28 cellular contexts compared by ENCODE assay signal in genomic region chr20:17638835-17639407, GRCh38.
"Had no signal": no experiment of that assay in that cellular context is flagged by ENCODE, and none has a peak within 500 bp of the region (broad histone marks: within the 10 kb centered on the region; RNA-seq: fewer than 3 reads in every experiment).

No MANE protein-coding gene starts in this region.

- H3K4me1 ChIP-seq: SJSA1 had no signal

- H3K4me3 ChIP-seq: K562, Peyer's patch, SJSA1 had no signal

- H3K27me3 Mint-ChIP-seq: activated CD4-positive, alpha-beta T cell treated with anti-CD3 and anti-CD28 coated beads, Interleukin-2, amount 10 ng/mL, durations not matched to agents 24 days and 14 days; activated CD8-positive, alpha-beta memory T cell treated with anti-CD3 and anti-CD28 coated beads, Interleukin-2, amount 10 ng/mL, durations not matched to agents 7 days and 5 days; activated naive CD8-positive, alpha-beta T cell; activated T-helper 17 cell treated with anti-CD3 and anti-CD28 coated beads, Interleukin-2, amount 50 U/mL, for 72 hours had no signal

- H3K27me3 ChIP-seq: Peyer's patch, SJSA1 had no signal

- H3K9me3 Mint-ChIP-seq: activated CD4-positive, alpha-beta T cell treated with anti-CD3 and anti-CD28 coated beads, Interleukin-2, amount 10 ng/mL, durations not matched to agents 24 days and 14 days; activated naive CD4-positive, alpha-beta T cell treated with anti-CD3 and anti-CD28 coated beads for 36 hours; activated T-cell treated with anti-CD3 and anti-CD28 coated beads, Interleukin-2, amount 50 U/mL, for 4 hours; activated T-helper 17 cell treated with anti-CD3 and anti-CD28 coated beads, Interleukin-2, amount 50 U/mL, for 72 hours; T-helper 2 cell treated with Interferon-gamma antibody and Interleukin-4, amounts not matched to agents 5 μg/mL and 100 μg/mL, for 36 hours; WTC11 had no signal

- H3K27ac Mint-ChIP-seq: activated CD4-positive, alpha-beta T cell treated with anti-CD3 and anti-CD28 coated beads, Interleukin-2, amount 10 ng/mL, durations not matched to agents 24 days and 14 days; activated CD8-positive, alpha-beta memory T cell treated with anti-CD3 and anti-CD28 coated beads, Interleukin-2, amount 10 ng/mL, durations not matched to agents 7 days and 5 days; activated naive CD4-positive, alpha-beta T cell treated with anti-CD3 and anti-CD28 coated beads for 36 hours; activated naive CD8-positive, alpha-beta T cell; activated T-helper 17 cell treated with anti-CD3 and anti-CD28 coated beads, Interleukin-2, amount 50 U/mL, for 72 hours; T-helper 2 cell treated with Interferon-gamma antibody and Interleukin-4, amounts not matched to agents 5 μg/mL and 100 μg/mL, for 36 hours; WTC11 had no signal

- DNase-seq: activated CD4-positive, alpha-beta T cell treated with anti-CD3 and anti-CD28 coated beads, Interleukin-2, amount 10 ng/mL, durations not matched to agents 24 days and 14 days; activated CD4-positive, alpha-beta T cell treated with anti-CD3 and anti-CD28 coated beads, Interleukin-2, amount 50 U/mL, for 48 hours; activated CD4-positive, CD25-positive, alpha-beta regulatory T cell treated with anti-CD3 and anti-CD28 coated beads, Interleukin-2, amount 50 U/mL, for 72 hours; activated CD8-positive, alpha-beta memory T cell treated with anti-CD3 and anti-CD28 coated beads, Interleukin-2, amount 10 ng/mL, durations not matched to agents 7 days and 5 days; activated gamma-delta T cell; activated naive CD4-positive, alpha-beta T cell treated with anti-CD3 and anti-CD28 coated beads for 36 hours; activated T-cell treated with anti-CD3 and anti-CD28 coated beads, Interleukin-2, amount 50 U/mL, for 4 hours; amygdala; central memory CD4-positive, alpha-beta T cell; Karpas-422; MM.1S; NCI-H1105; NCI-H1436; NCI-H187; NCI-H2081; NCI-H510A treated with DMSO at 0.1 percent for 48 hours; NCI-H69; Peyer's patch; SHP77; SW 1271 had no signal

- H3K27ac ChIP-seq: Peyer's patch, RWPE1, SJSA1 had no signal

- H3K9me3 ChIP-seq: Peyer's patch had no signal

- ATAC-seq: activated CD8-positive, alpha-beta memory T cell treated with anti-CD3 and anti-CD28 coated beads, Interleukin-2, amount 10 ng/mL, durations not matched to agents 7 days and 5 days; activated T-cell treated with anti-CD3 and anti-CD28 coated beads, Interleukin-2, amount 50 U/mL, for 4 hours; activated T-helper 17 cell treated with anti-CD3 and anti-CD28 coated beads, Interleukin-2, amount 50 U/mL, for 72 hours; K562; SK-N-SH treated with all-trans-retinoic acid at 6 μM for 48 hours; WTC11 had no signal

- H3K36me3 Mint-ChIP-seq: activated CD8-positive, alpha-beta memory T cell treated with anti-CD3 and anti-CD28 coated beads, Interleukin-2, amount 10 ng/mL, durations not matched to agents 7 days and 5 days; activated naive CD8-positive, alpha-beta T cell had no signal

- FAIRE-seq: K562 had no signal

- H3K4me1 Mint-ChIP-seq: activated CD4-positive, alpha-beta T cell treated with anti-CD3 and anti-CD28 coated beads, Interleukin-2, amount 10 ng/mL, durations not matched to agents 24 days and 14 days; activated CD8-positive, alpha-beta memory T cell treated with anti-CD3 and anti-CD28 coated beads, Interleukin-2, amount 10 ng/mL, durations not matched to agents 7 days and 5 days; activated T-helper 17 cell treated with anti-CD3 and anti-CD28 coated beads, Interleukin-2, amount 50 U/mL, for 72 hours had no signal

- H3K4me3 Mint-ChIP-seq: activated CD4-positive, alpha-beta T cell treated with anti-CD3 and anti-CD28 coated beads, Interleukin-2, amount 10 ng/mL, durations not matched to agents 24 days and 14 days; activated CD8-positive, alpha-beta memory T cell treated with anti-CD3 and anti-CD28 coated beads, Interleukin-2, amount 10 ng/mL, durations not matched to agents 7 days and 5 days; activated naive CD4-positive, alpha-beta T cell treated with anti-CD3 and anti-CD28 coated beads for 36 hours; activated naive CD8-positive, alpha-beta T cell; activated T-cell treated with anti-CD3 and anti-CD28 coated beads, Interleukin-2, amount 50 U/mL, for 4 hours; activated T-helper 17 cell treated with anti-CD3 and anti-CD28 coated beads, Interleukin-2, amount 50 U/mL, for 72 hours; T-helper 2 cell treated with Interferon-gamma antibody and Interleukin-4, amounts not matched to agents 5 μg/mL and 100 μg/mL, for 36 hours; WTC11 had no signal
